ENCODE assay signal across 27 cellular contexts in genomic region chr13:49310251-49310650, GRCh38.
A peak's percentile ranks its signal among the peaks of the same experiment; 100 is the strongest.
DNase-seq lines count a peak whose midpoint lies in the region; ATAC-seq and TF ChIP-seq lines count a peak whose summit lies in the region.
"Had no signal": no experiment of that assay in that cellular context is flagged by ENCODE, and none has a peak within 500 bp of the region (broad histone marks: within the 10 kb centered on the region; RNA-seq: fewer than 3 reads in every experiment).

No MANE protein-coding gene starts in this region.

- no peak overlapping the region for H3K4me2 ChIP-seq in mesenchymal stem cell (ENCODE audit: low read length, poor library complexity, severe bottlenecking)
- H3K4me2 ChIP-seq: A549, GM23338 had no signal

- DNase-seq in left ventricle myocardium inferior (no peak), left cardiac atrium (no peak), mesenchymal stem cell (no peak), substantia nigra (lab: John Stamatoyannopoulos, UW) (no peak), vagina (ENCODE audit: extremely low spot score in 2 of 2) (no peak), NCI-H187 treated with DMSO at 0.1 percent for 48 hours (lab: John Stamatoyannopoulos, UW) (no peak), NCI-H774 (lab: John Stamatoyannopoulos, UW) (no peak)
- DNase-seq in stimulated activated CD4-positive, alpha-beta T cell treated with anti-CD3 and anti-CD28 coated beads, Interleukin-12 subunit alpha, Interleukin-12 subunit beta, amount 100 ng/mL, for 4 hours: no peak
- DNase-seq: activated CD4-positive, alpha-beta T cell treated with anti-CD3 and anti-CD28 coated beads, Interleukin-2, amount 50 U/mL, for 48 hours; activated naive CD4-positive, alpha-beta T cell treated with anti-CD3 and anti-CD28 coated beads for 36 hours; activated T-cell treated with anti-CD3 and anti-CD28 coated beads, Interleukin-2, amount 50 U/mL, for 72 hours; AML-193; Calu3; CD4-positive, CD25-positive, alpha-beta regulatory T cell; DMS79 treated with DMSO at 0.1 percent for 48 hours; GDM1; hippocampal formation; NCI-H1048; NCI-H1694; NCI-H526; NK-92 treated with Interleukin-12 subunit alpha and Interleukin-12 subunit beta, amount 100 ng/mL, for 24 hours; right cardiac atrium; stimulated activated CD4-positive, alpha-beta T cell treated with anti-CD3 and anti-CD28 coated beads, Interleukin-2, amount 100 ng/mL, for 24 hours had no signal

- peak overlapping the region in 1 of 2 experiments; percentile 43 for H2BK12ac ChIP-seq in mesenchymal stem cell (ENCODE audit: low read length in 2 of 2)

- no peak overlapping the region for H2BK120ac ChIP-seq in mesenchymal stem cell (ENCODE audit: low read depth, low read length)

- no peak overlapping the region for H3K23ac ChIP-seq in mesenchymal stem cell (ENCODE audit: low read length in 2 of 2)

- H2BK15ac ChIP-seq in mesenchymal stem cell (ENCODE audit: low read depth, poor library complexity, severe bottlenecking): peak overlapping the region; percentile 55

- 97% methylated on average over 3 of the region's 3 CpGs for WGBS in mesenchymal stem cell

- H2AK5ac ChIP-seq in mesenchymal stem cell (ENCODE audit: low read length, severe bottlenecking): peak overlapping the region; percentile 3

- H3K4me3 ChIP-seq in left ventricle myocardium inferior (no peak overlapping the region), mesenchymal stem cell (ENCODE audit: insufficient read depth in 1 of 2, low read depth in 1 of 2, low read length in 2 of 2) (no peak overlapping the region), vagina (no peak overlapping the region)
- H3K4me3 ChIP-seq: A549, GM23338, K562 had no signal

- peaks cover 12% of the 10 kb centered on the region for H3K36me3 ChIP-seq in left ventricle myocardium inferior
- H3K36me3 ChIP-seq in mesenchymal stem cell (ENCODE audit: control insufficient read depth in 1 of 2, insufficient read depth in 2 of 2, low read depth in 1 of 2, low read length in 2 of 2): peaks cover 0 to 3% of the 10 kb centered on the region in 2 experiments
- H3K36me3 ChIP-seq in vagina: no peaks in the 10 kb centered on the region

- no peak overlapping the region for H2BK5ac ChIP-seq in mesenchymal stem cell (ENCODE audit: low read depth, low read length, poor library complexity, severe bottlenecking)

- no peaks in the 10 kb centered on the region for H3K79me1 ChIP-seq in mesenchymal stem cell (replicated peaks; ENCODE audit: low read length, poor library complexity, severe bottlenecking)

- no peak for TF ChIP-seq POLR2A in vagina (IDR thresholded peaks at IDR 0.05)

- H3K4me1 ChIP-seq in left ventricle myocardium inferior: peaks cover 53% of the 10 kb centered on the region
- H3K4me1 ChIP-seq in mesenchymal stem cell (ENCODE audit: control insufficient read depth, insufficient read depth, low read depth, low read length): peaks cover 21% of the 10 kb centered on the region
- H3K4me1 ChIP-seq in vagina: peaks cover 42% of the 10 kb centered on the region
- H3K4me1 ChIP-seq: parathyroid adenoma had no signal

- H3K4ac ChIP-seq in mesenchymal stem cell (ENCODE audit: low read depth in 1 of 2, low read length in 2 of 2): no peak overlapping the region

- ATAC-seq in left cardiac atrium: no peak
- ATAC-seq: A549; activated T-cell treated with anti-CD3 and anti-CD28 coated beads, Interleukin-2, amount 50 U/mL, for 72 hours; GM23338; K562; right cardiac atrium had no signal

- H2AFZ ChIP-seq in mesenchymal stem cell (ENCODE audit: low read depth, low read length): no peak overlapping the region
- H2AFZ ChIP-seq: GM23338, parathyroid adenoma had no signal

- no peak overlapping the region for H3K14ac ChIP-seq in mesenchymal stem cell (ENCODE audit: low read length in 2 of 2)

- H4K8ac ChIP-seq in mesenchymal stem cell (ENCODE audit: low read length): peak overlapping the region; percentile 19

- H3K18ac ChIP-seq in mesenchymal stem cell (ENCODE audit: low read depth in 1 of 2, low read length in 2 of 2): no peak overlapping the region

- H3K27me3 ChIP-seq in left ventricle myocardium inferior (ENCODE audit: low read depth) (no peaks in the 10 kb centered on the region), mesenchymal stem cell (ENCODE audit: control insufficient read depth in 1 of 2, insufficient read depth in 1 of 2, low read length in 2 of 2) (no peaks in the 10 kb centered on the region), vagina (no peaks in the 10 kb centered on the region)

- intact Hi-C loops in left ventricle myocardium inferior (cut with micrococcal nuclease) (no loop called here), left cardiac atrium (cut with DNase I) (no loop called here), vagina (cut with DNase I) (no loop called here)

- peak overlapping the region; percentile 64 for H4K91ac ChIP-seq in mesenchymal stem cell (ENCODE audit: low read length)

- H3K9ac ChIP-seq in mesenchymal stem cell (ENCODE audit: low read length): no peak overlapping the region
- H3K9ac ChIP-seq: parathyroid adenoma had no signal

- TF ChIP-seq CTCF in left ventricle myocardium inferior (IDR thresholded peaks at IDR 0.05; ENCODE audit: borderline replicate concordance) (no peak), vagina (IDR thresholded peaks at IDR 0.05) (no peak)

- peak overlapping the region; percentile 85 for H3K27ac ChIP-seq in left ventricle myocardium inferior (replicated peaks)
- H3K27ac ChIP-seq in mesenchymal stem cell (ENCODE audit: low read length, poor library complexity, severe bottlenecking): no peak overlapping the region
- H3K27ac ChIP-seq in substantia nigra (ENCODE audit: low read depth, low read length, poor library complexity, severe bottlenecking): peak overlapping the region; percentile 20
- peak overlapping the region; percentile 82 for H3K27ac ChIP-seq in vagina
- H3K27ac ChIP-seq: A549, parathyroid adenoma had no signal

- H3K9me3 ChIP-seq in left ventricle myocardium inferior (replicated peaks): no peaks in the 10 kb centered on the region
- H3K9me3 ChIP-seq in mesenchymal stem cell (ENCODE audit: control insufficient read depth, low read length): no peaks in the 10 kb centered on the region
- no peaks in the 10 kb centered on the region for H3K9me3 ChIP-seq in vagina
- H3K9me3 ChIP-seq: A549 had no signal
